In the genomic region with DNA sequence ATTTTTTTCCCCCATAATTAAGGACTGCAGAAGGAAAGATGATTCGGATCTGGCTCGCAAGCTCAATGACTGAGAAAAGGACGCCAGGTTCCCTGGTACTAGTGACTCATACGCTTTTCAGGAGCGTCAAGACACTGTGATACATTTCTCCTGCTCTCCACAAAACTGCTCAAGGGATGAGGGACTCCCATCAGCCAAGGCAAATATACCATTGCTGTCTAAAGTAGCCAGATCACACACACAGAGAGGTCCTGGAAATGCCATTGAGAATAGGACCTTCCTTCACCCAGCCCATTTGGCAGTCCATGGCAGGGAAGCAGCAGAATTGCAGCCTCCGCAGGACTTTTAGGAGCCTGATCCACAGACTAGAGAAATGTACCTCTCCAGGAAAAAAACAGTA, we compare ENCODE assay signal across 10 cellular contexts.
DNase-seq lines count a peak whose midpoint lies in the region; ATAC-seq and TF ChIP-seq lines count a peak whose summit lies in the region.
"Had no signal": no experiment of that assay in that cellular context is flagged by ENCODE, and none has a peak within 500 bp of the region (broad histone marks: within the 10 kb centered on the region; RNA-seq: fewer than 3 reads in every experiment).

No MANE protein-coding gene starts in this region.

- CTCF ChIA-PET in CD4-positive, alpha-beta T cell (lab: Charles Lee), result no interaction called here

- no peaks in the 10 kb centered on the region for H3K4me1 ChIP-seq in GM23338 (ENCODE audit: insufficient read depth)
- H3K4me1 ChIP-seq in breast epithelium, result peaks cover 6 to 8% of the 10 kb centered on the region in 2 donors

- ATAC-seq in GM23338 (no peak), GM21528 (IDR thresholded peaks at IDR 0.05; ENCODE audit: low FRiP score, unreplicated experiment) (no peak)
- no peak for ATAC-seq in CD4-positive, alpha-beta T cell (ENCODE audit: poor library complexity)

- TF ChIP-seq POLR2A in breast epithelium (IDR thresholded peaks at IDR 0.05), result no peak

- no peak overlapping the region for H3K4me3 Mint-ChIP-seq in GM23338
- no peak overlapping the region for H3K4me3 Mint-ChIP-seq in CD4-positive, alpha-beta T cell

- 0 out of 2 replicates have a peak overlapping the region, but pooled peaks have one; percentile 56 for H3K27ac Mint-ChIP-seq in GM23338
- H3K27ac Mint-ChIP-seq in CD4-positive, alpha-beta T cell, result no peak overlapping the region

- no peaks in the 10 kb centered on the region for H3K27me3 ChIP-seq in GM23338 (ENCODE audit: insufficient read depth)
- no peaks in the 10 kb centered on the region for H3K27me3 ChIP-seq in breast epithelium
- H3K27me3 ChIP-seq in CD4-positive, alpha-beta T cell (ENCODE audit: control insufficient read depth, insufficient read depth, low read length), result no peaks in the 10 kb centered on the region

- H3K4me2 ChIP-seq in GM23338, result no peak overlapping the region

- H2AFZ ChIP-seq in GM23338, result no peak overlapping the region

- intact Hi-C loops in breast epithelium (cut with DNase I; ENCODE audit: low total_unique reads), result no loop called here
- intact Hi-C loops in CD4-positive, alpha-beta T cell (cut with DNase I, micrococcal nuclease), result no loop called here

- H3K36me3 Mint-ChIP-seq in GM23338 (ENCODE audit: low read depth), result no peaks in the 10 kb centered on the region
- H3K36me3 Mint-ChIP-seq in CD4-positive, alpha-beta T cell (ENCODE audit: low read depth), result no peaks in the 10 kb centered on the region

- no peaks in the 10 kb centered on the region for H3K79me2 ChIP-seq in GM23338 (replicated peaks; ENCODE audit: insufficient read depth)

- H3K9me3 Mint-ChIP-seq in GM23338, result no peaks in the 10 kb centered on the region
- no peaks in the 10 kb centered on the region for H3K9me3 Mint-ChIP-seq in CD4-positive, alpha-beta T cell

- TF ChIP-seq CTCF in GM23338 (conservative IDR thresholded peaks at IDR 0.05; ENCODE audit: low read depth in 2 of 2), result no peak
- TF ChIP-seq CTCF in breast epithelium (IDR thresholded peaks at IDR 0.05), result no peak
- TF ChIP-seq CTCF in CD4-positive, alpha-beta T cell (IDR thresholded peaks at IDR 0.05), result no peak

- no peak overlapping the region for H3K27ac ChIP-seq in GM23338 (ENCODE audit: low read depth)
- H3K27ac ChIP-seq in breast epithelium, result peak overlapping the region; percentile 77 to 83
- H3K27ac ChIP-seq in CD4-positive, alpha-beta T cell (ENCODE audit: low read depth, low read length), result no peak overlapping the region

- peaks cover 13% of the 10 kb centered on the region for H3K27me3 Mint-ChIP-seq in GM23338 (ENCODE audit: insufficient read depth, low read depth, poor library complexity)
- H3K27me3 Mint-ChIP-seq in CD4-positive, alpha-beta T cell, result no peaks in the 10 kb centered on the region

- no peaks in the 10 kb centered on the region for H3F3A ChIP-seq in GM23338 (replicated peaks; ENCODE audit: low read depth)

- no peaks in the 10 kb centered on the region for H4K20me1 ChIP-seq in GM23338 (replicated peaks; ENCODE audit: insufficient read depth)

- DNase-seq in GM23338 (ENCODE audit: low spot score) (no peak), breast epithelium (ENCODE audit: low spot score in 2 of 2) (no peak), iris pigment epithelial cell (ENCODE audit: low read depth) (peak; percentile 67), stromal cell of bone marrow (ENCODE audit: low read depth) (peak; percentile 62), SKM-1 (lab: John Stamatoyannopoulos, UW; ENCODE audit: unreplicated experiment) (no peak), NCI-H524 (lab: John Stamatoyannopoulos, UW) (no peak)
- no peak for DNase-seq in CD4-positive, alpha-beta T cell
- DNase-seq: activated gamma-delta T cell treated with Interleukin-2 at 50 U/mL for 16 hours, NCI-H2171 had no signal

- H3K9me3 ChIP-seq in breast epithelium, result no peaks in the 10 kb centered on the region
- H3K9me3 ChIP-seq in CD4-positive, alpha-beta T cell (ENCODE audit: control insufficient read depth, low read length), result no peaks in the 10 kb centered on the region

- peaks cover 8% of the 10 kb centered on the region; the same call in 1 of the 2 replicates for H3K9me2 ChIP-seq in GM23338 (ENCODE audit: insufficient read depth)

- H3K36me3 ChIP-seq in GM23338 (ENCODE audit: insufficient read depth) (no peaks in the 10 kb centered on the region), breast epithelium (no peaks in the 10 kb centered on the region)

- H3K4me1 Mint-ChIP-seq in GM23338, result no peaks in the 10 kb centered on the region
- H3K4me1 Mint-ChIP-seq in CD4-positive, alpha-beta T cell (ENCODE audit: low read depth), result peaks cover 4% of the 10 kb centered on the region

- POLR2A ChIA-PET in CD4-positive, alpha-beta T cell (lab: Charles Lee), result no interaction called here

- H3K4me3 ChIP-seq in GM23338 (no peak overlapping the region), breast epithelium (no peak overlapping the region)

TF ChIP-seq in GM23338, 12 proteins besides CTCF, POLR2A, EP300 and RAD21:
- no peak for TF ChIP-seq STAT1 (IDR thresholded peaks at IDR 0.05; ENCODE audit: unreplicated experiment)
- no peak for TF ChIP-seq REST (IDR thresholded peaks at IDR 0.05; ENCODE audit: unreplicated experiment)
- no peak for TF ChIP-seq EZH2phosphoT487 (IDR thresholded peaks at IDR 0.05; ENCODE audit: unreplicated experiment)

Comparison
In these comparisons a context has a peak if more than half of its experiments do, and no peak if none do; other contexts are left out.
1. DNase-seq: peak in iris pigment epithelial cell (single experiment) and stromal cell of bone marrow (single experiment); none in GM23338 (single experiment), breast epithelium (0 of 2), CD4-positive, alpha-beta T cell (0 of 10), SKM-1 (single experiment) and NCI-H524 (0 of 2).
2. H3K27ac ChIP-seq: peak in breast epithelium (2 of 2); none in GM23338 (single experiment) and CD4-positive, alpha-beta T cell (single experiment).